Comparison of ENCODE assay signal across 20 cellular contexts in genomic region chr10:45582386-45582781, GRCh38.
DNase-seq lines count a peak whose midpoint lies in the region; ATAC-seq and TF ChIP-seq lines count a peak whose summit lies in the region.
"Had no signal": no experiment of that assay in that cellular context is flagged by ENCODE, and none has a peak within 500 bp of the region (broad histone marks: within the 10 kb centered on the region; RNA-seq: fewer than 3 reads in every experiment).

No MANE protein-coding gene starts in this region.

- no peak for TF ChIP-seq CTCF in WTC11 (IDR thresholded peaks at IDR 0.05)
- no peak for TF ChIP-seq CTCF in liver (IDR thresholded peaks at IDR 0.05; ENCODE audit: low read depth, low read length, missing input control)
- TF ChIP-seq CTCF in transverse colon (IDR thresholded peaks at IDR 0.05) = no peak
- no peak for TF ChIP-seq CTCF in GM13977 (IDR thresholded peaks at IDR 0.05; ENCODE audit: extremely low read depth, insufficient read depth, missing control alignments)

- H3K4me1 ChIP-seq in liver (ENCODE audit: control insufficient read depth in 4 of 4, insufficient read depth in 4 of 4, low read length in 3 of 4) (peaks cover 4 to 26% (median 9%) of the 10 kb centered on the region in 4 donors), transverse colon (peaks cover 8 to 23% (median 18%) of the 10 kb centered on the region in 4 donors)

- WGBS in liver = 42% methylated on average over 1 of the region's 1 CpG
- WGBS in transverse colon (ENCODE audit: low coverage in 1 of 2), 2 donors = 56 to 66% methylated on average over 1 of the region's 1 CpG

- intact Hi-C loops in transverse colon (cut with DNase I; ENCODE audit: low total_unique reads) = no loop called here

- POLR2A ChIA-PET in WTC11 (lab: Charles Lee) = no interaction called here

- TF ChIP-seq POLR2A in transverse colon (IDR thresholded peaks at IDR 0.05) = no peak

- peaks cover 8 to 9% of the 10 kb centered on the region in 2 donors for H3K9me3 Mint-ChIP-seq in activated naive CD4-positive, alpha-beta T cell treated with anti-CD3 and anti-CD28 coated beads, Interleukin-2, amount 50 U/mL, for 72 hours
- H3K9me3 Mint-ChIP-seq in WTC11 = peaks cover 26% of the 10 kb centered on the region

- CTCF ChIA-PET in WTC11 (lab: Charles Lee) = no interaction called here

- H3K27me3 Mint-ChIP-seq in WTC11 (ENCODE audit: low read depth) = no peaks in the 10 kb centered on the region

- H3K4me3 ChIP-seq in liver (ENCODE audit: low read depth in 1 of 3, low read length in 3 of 3) (no peak overlapping the region), transverse colon (no peak overlapping the region)
- H3K4me3 ChIP-seq: BLaER1 treated with 17β-estradiol and CSF1 and Interleukin-3, amounts not matched to agents 10 nM and 100 nM; cardiac muscle cell; gastroesophageal sphincter; MG63; psoas muscle had no signal

- TF ChIP-seq RAD21 in liver (IDR thresholded peaks at IDR 0.05) = peak in 1 of 2 donors; percentile 5

- DNase-seq in activated naive CD4-positive, alpha-beta T cell treated with anti-CD3 and anti-CD28 coated beads, Interleukin-2, amount 50 U/mL, for 72 hours (ENCODE audit: low spot score in 2 of 2) = no peak
- no peak for DNase-seq in activated naive CD4-positive, alpha-beta T cell (lab: John Stamatoyannopoulos, UW)
- no peak for DNase-seq in WTC11 (ENCODE audit: low spot score)
- no peak for DNase-seq in transverse colon
- no peak for DNase-seq in activated CD8-positive, alpha-beta memory T cell treated with anti-CD3 and anti-CD28 coated beads, Interleukin-2, amount 50 U/mL, for 4 hours
- no peak for DNase-seq in GM13977 (ENCODE audit: low spot score)
- DNase-seq: activated CD4-positive, alpha-beta T cell treated with anti-CD3 and anti-CD28 coated beads, Interleukin-2, amount 50 U/mL, for 4 hours; activated gamma-delta T cell treated with Interleukin-2 at 50 U/mL for 16 hours; aorta; MG63; NCI-H2081; NCI-H82; psoas muscle; WERI-Rb-1 had no signal

- peaks cover 0 to 2% (median 0%) of the 10 kb centered on the region in 4 donors for H3K9me3 ChIP-seq in liver (ENCODE audit: control insufficient read depth in 4 of 4, low read length in 3 of 4)
- peaks cover 0 to 4% of the 10 kb centered on the region in 2 donors for H3K9me3 ChIP-seq in transverse colon
- H3K9me3 ChIP-seq: gastroesophageal sphincter, neutrophil had no signal

- peak overlapping the region; percentile 1 to 91 for H3K27ac Mint-ChIP-seq in activated naive CD4-positive, alpha-beta T cell treated with anti-CD3 and anti-CD28 coated beads, Interleukin-2, amount 50 U/mL, for 72 hours
- 0 out of 2 replicates have a peak overlapping the region, but pooled peaks have one; percentile 4 for H3K27ac Mint-ChIP-seq in WTC11

- no peak overlapping the region for H3K4me3 Mint-ChIP-seq in WTC11

- in situ Hi-C loops in transverse colon (cut with MboI; ENCODE audit: low pct_ligation_motif_present in 1 of 4, low pct_unique_long_range_greater_than_20kb in 1 of 4, low sequenced_read_pairs in 3 of 4) = no loop called here
- in situ Hi-C loops in GM13977 (cut with MboI; ENCODE audit: low pct_unique_long_range_greater_than_20kb, low sequenced_read_pairs, unreplicated experiment) = no loop called here

- H3K9ac ChIP-seq in liver (ENCODE audit: low read depth in 1 of 2, low read length in 2 of 2) = no peak overlapping the region
- H3K9ac ChIP-seq: BLaER1 treated with 17β-estradiol and CSF1 and Interleukin-3, amounts not matched to agents 10 nM and 100 nM had no signal

- peaks cover 11% of the 10 kb centered on the region for H3K4me1 Mint-ChIP-seq in WTC11

- TF ChIP-seq EP300 in transverse colon (IDR thresholded peaks at IDR 0.05; ENCODE audit: low read depth) = no peak

- H3K27ac ChIP-seq in liver (ENCODE audit: low read depth in 1 of 2, low read length in 2 of 2) = no peak overlapping the region
- H3K27ac ChIP-seq in transverse colon = peak overlapping the region; percentile 15 to 79 (median 48)
- H3K27ac ChIP-seq: BLaER1 treated with 17β-estradiol and CSF1 and Interleukin-3, amounts not matched to agents 10 nM and 100 nM; cardiac muscle cell; gastroesophageal sphincter; neutrophil; psoas muscle; WERI-Rb-1 had no signal

- H3K27me3 ChIP-seq in liver (ENCODE audit: control insufficient read depth in 4 of 4, insufficient read depth in 4 of 4, low read length in 3 of 4) = no peaks in the 10 kb centered on the region
- H3K27me3 ChIP-seq in transverse colon = no peaks in the 10 kb centered on the region
- H3K27me3 ChIP-seq: BLaER1 treated with 17β-estradiol and CSF1 and Interleukin-3, amounts not matched to agents 10 nM and 100 nM; cardiac muscle cell; gastroesophageal sphincter; MG63; neutrophil had no signal

- no peak for ATAC-seq in activated naive CD4-positive, alpha-beta T cell treated with anti-CD3 and anti-CD28 coated beads, Interleukin-2, amount 50 U/mL, for 72 hours
- ATAC-seq in WTC11 = no peak
- ATAC-seq in GM19351 (IDR thresholded peaks at IDR 0.05; ENCODE audit: unreplicated experiment) = no peak
- ATAC-seq: gastroesophageal sphincter, psoas muscle had no signal

- peaks cover 5 to 6% of the 10 kb centered on the region in 2 donors for H3K36me3 Mint-ChIP-seq in activated naive CD4-positive, alpha-beta T cell treated with anti-CD3 and anti-CD28 coated beads, Interleukin-2, amount 50 U/mL, for 72 hours
- H3K36me3 Mint-ChIP-seq in WTC11 = peaks cover 9% of the 10 kb centered on the region

- H3K36me3 ChIP-seq in liver (ENCODE audit: control insufficient read depth in 4 of 4, insufficient read depth in 3 of 4, low read depth in 1 of 4, low read length in 3 of 4) (no peaks in the 10 kb centered on the region), transverse colon (no peaks in the 10 kb centered on the region)
- H3K36me3 ChIP-seq: cardiac muscle cell, gastroesophageal sphincter, MG63, neutrophil, WERI-Rb-1 had no signal

TF ChIP-seq in WTC11, 78 proteins besides CTCF, POLR2A, EP300 and RAD21 (continues in another document):
- TF ChIP-seq ETV6 (CRISPR knock-in tag; IDR thresholded peaks at IDR 0.05) (no peak), CREM (CRISPR knock-in tag; IDR thresholded peaks at IDR 0.05) (no peak), USF1 (CRISPR knock-in tag; IDR thresholded peaks at IDR 0.05) (no peak), ZNF423 (CRISPR knock-in tag; IDR thresholded peaks at IDR 0.05) (no peak), ZNF138 (CRISPR knock-in tag; conservative IDR thresholded peaks at IDR 0.05) (no peak), NFATC4 (CRISPR knock-in tag; IDR thresholded peaks at IDR 0.05) (no peak)
- TF ChIP-seq, protein P1, sequence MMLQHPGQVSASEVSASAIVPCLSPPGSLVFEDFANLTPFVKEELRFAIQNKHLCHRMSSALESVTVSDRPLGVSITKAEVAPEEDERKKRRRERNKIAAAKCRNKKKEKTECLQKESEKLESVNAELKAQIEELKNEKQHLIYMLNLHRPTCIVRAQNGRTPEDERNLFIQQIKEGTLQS (CRISPR knock-in tag; conservative IDR thresholded peaks at IDR 0.05) = no peak

TF ChIP-seq in liver, 16 proteins besides CTCF, POLR2A, EP300 and RAD21:
- TF ChIP-seq JUND (IDR thresholded peaks at IDR 0.05) (no peak), FOXA1 (IDR thresholded peaks at IDR 0.05) (peak; percentile 29), HNF4A (conservative IDR thresholded peaks at IDR 0.05) (peak; percentile 24 to 27), RXRA (IDR thresholded peaks at IDR 0.05) (peak; percentile 15 to 19), NR2F2 (IDR thresholded peaks at IDR 0.05) (no peak), TAF1 (conservative IDR thresholded peaks at IDR 0.05) (no peak), FOXA2 (IDR thresholded peaks at IDR 0.05) (peak; percentile 69)

Comparison
In these comparisons a context has a peak if more than half of its experiments do, and no peak if none do; other contexts are left out.
1. H3K27ac ChIP-seq: peak in transverse colon (4 of 4); none in liver (0 of 2).